In the genomic region with DNA sequence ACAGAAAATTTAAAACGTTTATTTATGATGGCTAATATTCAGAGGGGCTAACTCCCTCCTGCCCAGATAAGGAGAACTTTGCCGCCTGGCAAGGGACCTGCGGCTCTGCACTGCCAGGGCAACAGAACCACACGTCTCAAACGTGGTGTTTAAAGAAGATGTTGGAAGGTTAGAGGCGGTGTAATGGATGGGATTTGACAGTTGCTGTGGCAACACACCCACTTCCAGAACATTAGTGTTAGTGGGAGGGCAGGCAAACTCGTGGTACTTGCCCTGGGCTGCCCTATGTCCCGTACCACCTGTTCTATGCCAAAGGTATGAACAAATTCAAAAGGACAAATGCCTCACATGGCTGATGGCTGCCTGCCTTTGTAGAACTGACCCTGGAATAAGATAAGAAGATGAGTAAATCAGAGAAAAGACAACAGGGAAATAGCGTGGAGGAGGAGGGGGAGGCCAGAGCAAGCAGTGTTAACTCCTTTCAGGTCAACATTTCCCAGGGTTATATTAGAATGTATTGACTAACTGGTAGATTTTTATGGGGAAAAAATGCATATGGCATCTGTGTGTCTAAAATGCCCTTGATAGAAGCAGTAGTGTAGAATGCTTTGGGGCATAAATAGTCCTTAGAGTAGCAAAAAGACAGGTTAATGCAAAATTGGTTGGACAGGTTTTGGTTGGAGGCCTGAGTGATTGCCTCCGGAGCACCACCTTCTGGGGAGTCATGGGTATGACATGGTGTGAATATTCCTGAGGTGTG, we compare ENCODE assay signal across 8 cellular contexts. TPM values are rescaled to one million over a fixed set of nuclear protein-coding genes. Genes with fewer than 3 reads are reported as not detected.
DNase-seq lines count a peak whose midpoint lies in the region; ATAC-seq and TF ChIP-seq lines count a peak whose summit lies in the region.

No MANE protein-coding gene starts in this region.

- DNase-seq in DMS114 treated with DMSO at 0.1 percent for 48 hours (lab: John Stamatoyannopoulos, UW; ENCODE audit: unreplicated experiment) (peak; percentile 61), SJCRH30 (peak; percentile 36 to 79), glomerular visceral epithelial cell (ENCODE audit: extremely low spot score) (peak; percentile 51), psoas muscle (peak; percentile 34 to 56), HuH-7.5 (ENCODE audit: low spot score) (no peak)
- DNase-seq in Jurkat, Clone E6-1 (ENCODE audit: low read depth, low spot score) = peak; percentile 39
- DNase-seq in activated gamma-delta T cell treated with anti-CD3 and anti-CD28 coated beads, Interleukin-2, amount 50 U/mL, for 16 hours (ENCODE audit: low read depth) = peak; percentile 12

- H3K9me3 ChIP-seq in SJCRH30 (replicated peaks) (no peaks in the 10 kb centered on the region), psoas muscle (peaks cover 5% of the 10 kb centered on the region)

- H3K27me3 ChIP-seq in SJCRH30 (no peaks in the 10 kb centered on the region), psoas muscle (ENCODE audit: insufficient read depth in 3 of 3, low read length in 2 of 3) (no peaks in the 10 kb centered on the region)

- intact Hi-C loops in psoas muscle (cut with DNase I) = loop anchor here (2.0 to 5.0 kb wide), 5 partner anchors 33 to 303 kb away; partner anchors contain the start of gene HLF (in 1 of the 2)

- WGBS in psoas muscle, 3 donors = 48 to 49% (median 48%) methylated on average over 10 of the region's 10 CpGs

- H3K27ac ChIP-seq in SJCRH30 = no peak overlapping the region
- no peak overlapping the region for H3K27ac ChIP-seq in psoas muscle

- TF ChIP-seq CTCF in psoas muscle (IDR thresholded peaks at IDR 0.05) = peak; percentile 87

- H3K36me3 ChIP-seq in SJCRH30 = no peaks in the 10 kb centered on the region
- H3K36me3 ChIP-seq in psoas muscle (ENCODE audit: insufficient read depth in 1 of 2, low read depth in 1 of 2) = no peaks in the 10 kb centered on the region

- no peak overlapping the region for H3K4me3 ChIP-seq in Jurkat, Clone E6-1 (ENCODE audit: low read length)
- H3K4me3 ChIP-seq in SJCRH30 (no peak overlapping the region), psoas muscle (no peak overlapping the region)

- ATAC-seq in GM21619 (IDR thresholded peaks at IDR 0.05; ENCODE audit: unreplicated experiment) = peak; percentile 84
- peak; percentile 88 to 96 (median 92) for ATAC-seq in psoas muscle

- H3K4me1 ChIP-seq in SJCRH30 = no peaks in the 10 kb centered on the region
- no peaks in the 10 kb centered on the region for H3K4me1 ChIP-seq in psoas muscle

RNA-seq across cellular contexts. Expression of gene HLF, which starts 30.8 kb away (rescaled TPM):
- polyA plus RNA-seq in Jurkat, Clone E6-1 (2012; ENCODE audit: insufficient read depth, insufficient read length) = 3.0 TPM
- total RNA-seq in SJCRH30 (2014; rRNA removed; shearing (Covaris generic)) = 1.5 and 2.4 TPM in 2 replicates
- total RNA-seq in psoas muscle = 1 to 10 TPM; 3.7 to 5.0 (median 4.4) TPM
- polyA plus RNA-seq in psoas muscle = 1 to 10 TPM in 2 of 3 donors, under 1 TPM in 1; 0.59 to 3.0 (median 1.6) TPM
